16 cellular contexts compared by ENCODE assay signal in the genomic region with DNA sequence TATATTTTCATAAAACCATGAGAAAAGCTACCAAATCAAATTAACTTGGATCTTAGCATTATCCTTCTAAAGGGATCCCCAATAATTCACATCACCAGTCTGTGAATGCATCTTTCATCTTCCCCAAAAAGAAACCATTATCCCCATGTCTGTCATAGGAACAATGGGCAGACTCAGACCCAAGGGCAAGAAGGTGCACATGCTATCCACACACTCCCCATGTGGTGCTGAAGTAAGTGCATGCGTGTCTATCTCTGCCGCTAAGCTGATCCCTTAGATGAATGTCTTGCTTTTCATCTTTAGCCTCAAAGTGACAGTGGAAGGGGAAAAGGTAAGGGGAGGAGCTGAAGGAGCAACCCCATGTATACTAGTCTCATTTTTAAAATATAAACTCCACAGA. TPM values are rescaled to one million over a fixed set of nuclear protein-coding genes. Genes with fewer than 3 reads are reported as not detected.
DNase-seq lines count a peak whose midpoint lies in the region; ATAC-seq and TF ChIP-seq lines count a peak whose summit lies in the region.
"Had no signal": no experiment of that assay in that cellular context is flagged by ENCODE, and none has a peak within 500 bp of the region (broad histone marks: within the 10 kb centered on the region; RNA-seq: fewer than 3 reads in every experiment).

No MANE protein-coding gene starts in this region.

- H3K36me3 ChIP-seq in prostate gland: no peaks in the 10 kb centered on the region
- H3K36me3 ChIP-seq in effector memory CD4-positive, alpha-beta T cell (ENCODE audit: control insufficient read depth, insufficient read depth, low read length): no peaks in the 10 kb centered on the region
- H3K36me3 ChIP-seq: BLaER1 treated with 17β-estradiol and CSF1 and Interleukin-3, amounts not matched to agents 10 nM and 100 nM had no signal

- H3K27ac ChIP-seq in caudate nucleus (ENCODE audit: low read depth, low read length) (peak overlapping the region; percentile 4), layer of hippocampus (ENCODE audit: low read depth, low read length) (peak overlapping the region; percentile 58), temporal lobe (ENCODE audit: low read depth, low read length) (peak overlapping the region; percentile 72), prostate gland (no peak overlapping the region)
- no peak overlapping the region for H3K27ac ChIP-seq in effector memory CD4-positive, alpha-beta T cell (ENCODE audit: insufficient read depth, low read length, poor library complexity, severe bottlenecking)
- H3K27ac ChIP-seq: BLaER1 treated with 17β-estradiol and CSF1 and Interleukin-3, amounts not matched to agents 10 nM and 100 nM had no signal

- TF ChIP-seq CTCF in prostate gland (IDR thresholded peaks at IDR 0.05): no peak

- H3K27me3 ChIP-seq in layer of hippocampus (ENCODE audit: control insufficient read depth, insufficient read depth, low read length) (no peaks in the 10 kb centered on the region), prostate gland (replicated peaks; ENCODE audit: insufficient read depth) (no peaks in the 10 kb centered on the region)
- no peaks in the 10 kb centered on the region for H3K27me3 ChIP-seq in effector memory CD4-positive, alpha-beta T cell (replicated peaks; ENCODE audit: control insufficient read depth, insufficient read depth, low read length, poor library complexity, severe bottlenecking)
- H3K27me3 ChIP-seq: BLaER1 treated with 17β-estradiol and CSF1 and Interleukin-3, amounts not matched to agents 10 nM and 100 nM had no signal

- intact Hi-C loops in prostate gland (cut with DNase I): no loop called here

- H3K4me1 ChIP-seq in prostate gland (replicated peaks): no peaks in the 10 kb centered on the region
- H3K4me1 ChIP-seq in effector memory CD4-positive, alpha-beta T cell (ENCODE audit: control insufficient read depth, insufficient read depth, low read length, poor library complexity, severe bottlenecking): no peaks in the 10 kb centered on the region
- H3K4me1 ChIP-seq: BLaER1 treated with 17β-estradiol and CSF1 and Interleukin-3, amounts not matched to agents 10 nM and 100 nM had no signal

- no peak for ATAC-seq in HG03442 (IDR thresholded peaks at IDR 0.05; ENCODE audit: unreplicated experiment)
- ATAC-seq: CD8-positive, alpha-beta T cell; GM23338 had no signal

- H3K4me3 ChIP-seq in prostate gland: no peak overlapping the region
- H3K4me3 ChIP-seq in effector memory CD4-positive, alpha-beta T cell (ENCODE audit: insufficient read depth, low read depth, low read length, poor library complexity, severe bottlenecking): no peak overlapping the region
- H3K4me3 ChIP-seq: BLaER1 treated with 17β-estradiol and CSF1 and Interleukin-3, amounts not matched to agents 10 nM and 100 nM; GM23338 had no signal

- H3K9me3 ChIP-seq in prostate gland: no peaks in the 10 kb centered on the region
- H3K9me3 ChIP-seq in effector memory CD4-positive, alpha-beta T cell (ENCODE audit: control insufficient read depth, low read length): no peaks in the 10 kb centered on the region
- H3K9me3 ChIP-seq: BLaER1 treated with 17β-estradiol and CSF1 and Interleukin-3, amounts not matched to agents 10 nM and 100 nM had no signal

- DNase-seq in Ammon's horn (ENCODE audit: low spot score) (peak; percentile 55), caudate nucleus (lab: John Stamatoyannopoulos, UW) (no peak), prostate gland (ENCODE audit: low spot score) (no peak)
- no peak for DNase-seq in effector memory CD4-positive, alpha-beta T cell
- DNase-seq: 8988T; Calu3; CD8-positive, alpha-beta T cell; GF-D8; HCEC 1CT; HFFc6 had no signal

- TF ChIP-seq POLR2A in prostate gland (IDR thresholded peaks at IDR 0.05): no peak

- 95% methylated on average over 2 of the region's 2 CpGs for WGBS in prostate gland

RNA-seq across cellular contexts. Expression of a gene that starts 10.2 kb away (rescaled TPM):
- 93.4 TPM for total RNA-seq in temporal lobe
- 10 to 100 TPM; 89.4 to 92.9 TPM for total RNA-seq in prostate gland
- total RNA-seq: B cell; CD8-positive, alpha-beta T cell had no signal

Comparison
In these comparisons a context has a peak if more than half of its experiments do, and no peak if none do; other contexts are left out.
1. H3K27ac ChIP-seq: peak in caudate nucleus (single experiment), layer of hippocampus (single experiment) and temporal lobe (single experiment); none in prostate gland (0 of 2) and effector memory CD4-positive, alpha-beta T cell (single experiment).